ENCODE assay signal across 16 cellular contexts in the genomic region with DNA sequence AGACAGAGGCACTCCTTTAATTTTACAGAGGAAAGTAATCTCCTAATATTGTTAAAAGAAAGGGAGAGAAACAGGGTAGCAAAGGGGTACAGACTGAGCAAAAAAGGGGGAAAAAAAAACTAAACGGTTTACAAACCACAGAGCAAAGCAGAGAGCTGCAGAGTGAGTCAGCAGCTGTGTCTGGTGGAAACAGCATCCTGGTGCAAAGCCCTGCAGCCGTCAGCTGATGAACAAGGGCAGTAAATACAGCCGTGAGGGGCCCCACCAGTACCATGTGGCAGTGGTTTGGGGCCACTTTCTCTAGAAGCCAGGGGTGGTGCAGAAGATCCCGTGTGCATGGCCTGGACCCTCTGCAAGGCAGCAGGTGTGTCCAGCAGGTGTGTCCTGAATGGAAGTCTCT.
DNase-seq lines count a peak whose midpoint lies in the region; ATAC-seq and TF ChIP-seq lines count a peak whose summit lies in the region.
"Had no signal": no experiment of that assay in that cellular context is flagged by ENCODE, and none has a peak within 500 bp of the region (broad histone marks: within the 10 kb centered on the region; RNA-seq: fewer than 3 reads in every experiment).

No MANE protein-coding gene starts in this region.

- no peaks in the 10 kb centered on the region for H3K4me1 ChIP-seq in testis
- H3K4me1 ChIP-seq: colonic mucosa, parathyroid adenoma had no signal

- H3K4me3 ChIP-seq in fibroblast of pulmonary artery (replicated peaks; ENCODE audit: low read depth, low read length) = no peak overlapping the region
- no peak overlapping the region for H3K4me3 ChIP-seq in testis
- H3K4me3 ChIP-seq: colonic mucosa, gastroesophageal sphincter, lower lobe of right lung had no signal

- no peak overlapping the region for H3K27ac ChIP-seq in testis
- H3K27ac ChIP-seq: colonic mucosa, gastroesophageal sphincter, lower lobe of right lung, parathyroid adenoma had no signal

- no peaks in the 10 kb centered on the region for H3K9me3 Mint-ChIP-seq in T-helper 1 cell treated with Interleukin-12 subunit alpha and Interleukin-12 subunit beta and Interleukin-4 antibody, amounts not matched to agents 30 μg/mL and 1 μg/mL, for 36 hours

- whole genome bisulfite sequencing in testis, 2 donors = 68 to 69% methylated on average over 4 of the region's 4 CpGs

- H3K27me3 Mint-ChIP-seq in T-helper 1 cell treated with Interleukin-12 subunit alpha and Interleukin-12 subunit beta and Interleukin-4 antibody, amounts not matched to agents 30 μg/mL and 1 μg/mL, for 36 hours (ENCODE audit: low read depth) = peaks cover 18% of the 10 kb centered on the region

- peak overlapping the region; percentile 57 for H3K27ac Mint-ChIP-seq in T-helper 1 cell treated with Interleukin-12 subunit alpha and Interleukin-12 subunit beta and Interleukin-4 antibody, amounts not matched to agents 30 μg/mL and 1 μg/mL, for 36 hours

- no peaks in the 10 kb centered on the region for H3K27me3 ChIP-seq in testis
- H3K27me3 ChIP-seq: colonic mucosa had no signal

- no peaks in the 10 kb centered on the region for H3K36me3 Mint-ChIP-seq in T-helper 1 cell treated with Interleukin-12 subunit alpha and Interleukin-12 subunit beta and Interleukin-4 antibody, amounts not matched to agents 30 μg/mL and 1 μg/mL, for 36 hours (ENCODE audit: low read depth)

- no peaks in the 10 kb centered on the region for H3K36me3 ChIP-seq in testis (ENCODE audit: low read depth, missing control alignments)
- H3K36me3 ChIP-seq: colonic mucosa, gastroesophageal sphincter, lower lobe of right lung had no signal

- peaks cover 5% of the 10 kb centered on the region for H3K4me1 Mint-ChIP-seq in T-helper 1 cell treated with Interleukin-12 subunit alpha and Interleukin-12 subunit beta and Interleukin-4 antibody, amounts not matched to agents 30 μg/mL and 1 μg/mL, for 36 hours (ENCODE audit: low read depth)

- peak; percentile 84 to 86 for DNase-seq in AML-193 (lab: John Stamatoyannopoulos, UW)
- peak; percentile 17 for DNase-seq in HT1080 (ENCODE audit: low read depth)
- peak; percentile 9 for DNase-seq in fibroblast of pulmonary artery (ENCODE audit: low read depth)
- DNase-seq in AG08396 (ENCODE audit: low spot score) = no peak
- DNase-seq in testis = no peak
- DNase-seq: C1 segment of cervical spinal cord; colonic mucosa; H7; lower lobe of right lung; NCI-H1092; stimulated activated CD4-positive, alpha-beta T cell treated with anti-CD3 and anti-CD28 coated beads, Interleukin-4, amount 100 ng/mL, for 1 hour had no signal

- TF ChIP-seq CTCF in fibroblast of pulmonary artery (IDR thresholded peaks at IDR 0.05; ENCODE audit: low read length, missing control alignments) = no peak
- no peak for TF ChIP-seq CTCF in testis (IDR thresholded peaks at IDR 0.05)

- ATAC-seq in HG02840 (IDR thresholded peaks at IDR 0.05; ENCODE audit: low FRiP score, unreplicated experiment) (no peak), HG03139 (IDR thresholded peaks at IDR 0.05; ENCODE audit: unreplicated experiment) (no peak)
- ATAC-seq: gastroesophageal sphincter had no signal

- H3K9me3 ChIP-seq in testis = no peaks in the 10 kb centered on the region
- H3K9me3 ChIP-seq: colonic mucosa, gastroesophageal sphincter, lower lobe of right lung had no signal

- intact Hi-C loops in testis (cut with DNase I; ENCODE audit: low total_unique reads) = no loop called here

- no peak for TF ChIP-seq POLR2A in testis (IDR thresholded peaks at IDR 0.05)

- no peak overlapping the region for H3K4me3 Mint-ChIP-seq in T-helper 1 cell treated with Interleukin-12 subunit alpha and Interleukin-12 subunit beta and Interleukin-4 antibody, amounts not matched to agents 30 μg/mL and 1 μg/mL, for 36 hours

Comparison
In these comparisons a context has a peak if more than half of its experiments do, and no peak if none do; other contexts are left out.
1. DNase-seq: peak in AML-193 (2 of 2), HT1080 (single experiment) and fibroblast of pulmonary artery (single experiment); none in AG08396 (single experiment) and testis (single experiment).